8 cellular contexts compared by ENCODE assay signal in the genomic region with DNA sequence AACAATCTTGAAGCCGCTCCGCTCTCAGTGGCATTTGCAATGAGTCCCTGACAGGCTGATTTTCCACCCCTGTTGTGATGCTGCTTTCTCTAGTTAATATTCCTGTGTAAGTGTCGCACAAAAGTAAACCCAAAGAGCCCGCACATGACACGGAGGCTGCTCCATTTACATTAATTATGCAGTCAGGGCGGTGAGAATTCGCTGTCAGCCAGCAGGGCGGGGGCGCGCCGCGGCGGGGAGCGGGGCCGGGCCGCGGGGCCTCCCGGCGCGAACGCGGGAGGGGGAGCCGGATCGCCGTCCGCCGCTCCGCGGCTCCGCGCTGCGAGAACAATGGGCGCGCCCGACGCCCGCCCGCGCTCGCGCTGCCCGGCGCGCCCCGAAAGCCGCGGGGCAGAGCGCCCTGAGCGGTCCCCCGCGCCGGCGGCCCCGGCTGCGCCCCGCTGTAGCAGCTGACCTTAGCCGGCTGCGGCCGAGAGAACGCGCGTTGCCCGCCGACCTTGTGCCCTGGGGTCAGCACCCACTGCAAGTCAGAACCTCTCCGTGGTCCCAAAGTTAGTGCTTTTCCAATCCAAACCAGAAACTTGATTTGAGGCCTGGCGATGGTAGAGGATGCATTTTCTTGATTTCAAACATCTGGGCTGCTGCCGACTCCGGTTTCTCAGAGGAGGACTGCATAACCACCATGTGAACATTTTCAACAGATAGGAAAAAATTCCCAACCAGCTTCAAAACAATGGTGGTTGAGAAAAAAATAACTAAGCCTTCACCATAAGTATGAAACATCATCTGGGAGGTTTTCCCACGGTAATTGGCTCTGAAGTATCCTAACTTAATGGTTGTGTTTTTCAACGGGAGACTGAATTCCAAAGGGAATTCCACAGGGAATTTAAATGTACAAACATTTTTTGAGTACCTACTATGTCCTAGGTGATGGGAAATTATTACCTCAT.
DNase-seq lines count a peak whose midpoint lies in the region; ATAC-seq, FAIRE-seq and TF ChIP-seq lines count a peak whose summit lies in the region.

No MANE protein-coding gene starts in this region.

- ATAC-seq in HG02973 (IDR thresholded peaks at IDR 0.05; ENCODE audit: unreplicated experiment) (peak; percentile 42), heart right ventricle (peak; percentile 72 to 87 (median 82)), pancreas (peak; percentile 64 to 81 (median 75)), GM21529 (IDR thresholded peaks at IDR 0.05; ENCODE audit: unreplicated experiment) (no peak)

- peak; percentile 76 for DNase-seq in SK-N-SH
- peak; percentile 32 to 68 (median 35) for DNase-seq in adrenal gland
- peak; percentile 23 to 39 for DNase-seq in heart right ventricle
- DNase-seq in pancreas = peak; percentile 9 to 72 (median 26)
- DNase-seq in vagina (ENCODE audit: extremely low spot score in 2 of 2) = no peak

- H3K27me3 ChIP-seq in DOHH2 (ENCODE audit: control insufficient read depth, low read length) (peaks cover 11% of the 10 kb centered on the region), SK-N-SH (ENCODE audit: insufficient read depth) (no peaks in the 10 kb centered on the region), adrenal gland (no peaks in the 10 kb centered on the region), heart right ventricle (peaks cover 0 to 22% (median 0%) of the 10 kb centered on the region in 7 donors), pancreas (no peaks in the 10 kb centered on the region), vagina (no peaks in the 10 kb centered on the region)

- H3K4me1 ChIP-seq in DOHH2 (ENCODE audit: control insufficient read depth, low read length) (peaks cover 8% of the 10 kb centered on the region), SK-N-SH (ENCODE audit: control insufficient read depth in 1 of 2, insufficient read depth in 2 of 2, low read depth in 1 of 2, low read length in 1 of 2) (peaks cover 23 to 73% of the 10 kb centered on the region in 2 experiments), adrenal gland (replicated peaks in 1 of 2) (peaks cover 53 to 66% of the 10 kb centered on the region in 2 donors), heart right ventricle (peaks cover 3 to 46% (median 15%) of the 10 kb centered on the region in 9 donors), pancreas (peaks cover 5 to 16% (median 12%) of the 10 kb centered on the region in 3 donors), vagina (peaks cover 21% of the 10 kb centered on the region)

- WGBS in SK-N-SH (ENCODE audit: low lambda C conversion rate) = 16% methylated on average over 12 of the region's 70 CpGs
- 2 to 14% (median 3%) methylated on average over 10 to 70 of the region's 70 CpGs for WGBS in adrenal gland, 4 donors
- 1 to 2% methylated on average over 63 to 70 of the region's 70 CpGs for WGBS in heart right ventricle, 2 donors
- WGBS in pancreas, 2 donors = 2% methylated on average over 69 to 70 of the region's 70 CpGs

- no peak for TF ChIP-seq POLR2A in adrenal gland (IDR thresholded peaks at IDR 0.05)
- TF ChIP-seq POLR2A in vagina (IDR thresholded peaks at IDR 0.05) = no peak

- no peak for TF ChIP-seq CTCF in DOHH2 (IDR thresholded peaks at IDR 0.05; ENCODE audit: low read depth, low read length, poor library complexity, severe bottlenecking)
- no peak for TF ChIP-seq CTCF in SK-N-SH (IDR thresholded peaks at IDR 0.05)
- TF ChIP-seq CTCF in adrenal gland (IDR thresholded peaks at IDR 0.05) = no peak
- TF ChIP-seq CTCF in heart right ventricle (IDR thresholded peaks at IDR 0.05) = peak in 1 of 9 donors; percentile 12
- TF ChIP-seq CTCF in pancreas (IDR thresholded peaks at IDR 0.05) = no peak
- no peak for TF ChIP-seq CTCF in vagina (IDR thresholded peaks at IDR 0.05)

- no peak for TF ChIP-seq EP300 in SK-N-SH (IDR thresholded peaks at IDR 0.05; ENCODE audit: borderline replicate concordance in 1 of 2, low read depth in 1 of 2, low read length in 1 of 2)

- peaks cover 23% of the 10 kb centered on the region for H3K79me2 ChIP-seq in DOHH2 (ENCODE audit: control insufficient read depth, low read length)
- peaks cover 98% of the 10 kb centered on the region for H3K79me2 ChIP-seq in SK-N-SH (ENCODE audit: insufficient read depth)

- peak overlapping the region; percentile 67 for H3K4me3 ChIP-seq in DOHH2 (ENCODE audit: low read length)
- H3K4me3 ChIP-seq in SK-N-SH (ENCODE audit: low read depth in 2 of 2, low read length in 1 of 2) = peak overlapping the region; percentile 53 to 58
- peak overlapping the region in 2 of 4 donors; percentile 11 to 69 for H3K4me3 ChIP-seq in adrenal gland
- peak overlapping the region; percentile 23 to 66 (median 58) for H3K4me3 ChIP-seq in heart right ventricle
- peak overlapping the region; percentile 13 to 43 (median 32) for H3K4me3 ChIP-seq in pancreas
- H3K4me3 ChIP-seq in vagina = peak overlapping the region; percentile 48 to 55

- intact Hi-C loops in adrenal gland (cut with DNase I) = loop anchor here in 1 of 2 donors (5.0 kb wide), 1 partner anchor 132 kb away; no protein-coding TSS in a partner anchor
- intact Hi-C loops in heart right ventricle (cut with DNase I) = loop anchor here in 6 of 10 donors (5.0 to 10.0 kb wide), 6 partner anchors 65 to 142 kb away; partner anchors contain the start of gene PBX3 (in 4 of the 6)
- intact Hi-C loops in pancreas (cut with DNase I) = no loop called here
- intact Hi-C loops in vagina (cut with DNase I) = loop anchor here (10.0 kb wide), 1 partner anchor 145 kb away; the partner anchor contains the start of gene PBX3

- H3K9me3 ChIP-seq in DOHH2 (ENCODE audit: control insufficient read depth, insufficient read depth, low read length) = no peaks in the 10 kb centered on the region
- H3K9me3 ChIP-seq in SK-N-SH = no peaks in the 10 kb centered on the region
- H3K9me3 ChIP-seq in adrenal gland (replicated peaks in 1 of 3) = no peaks in the 10 kb centered on the region
- no peaks in the 10 kb centered on the region for H3K9me3 ChIP-seq in heart right ventricle
- H3K9me3 ChIP-seq in pancreas = no peaks in the 10 kb centered on the region
- H3K9me3 ChIP-seq in vagina = no peaks in the 10 kb centered on the region

- H3K9ac ChIP-seq in SK-N-SH = peak overlapping the region; percentile 76

- H3K9me2 ChIP-seq in DOHH2 (replicated peaks; ENCODE audit: control insufficient read depth, low read length) (no peaks in the 10 kb centered on the region), SK-N-SH (no peaks in the 10 kb centered on the region)

- CTCF ChIA-PET in SK-N-SH (lab: Yijun Ruan, JAX) = no interaction called here

- POLR2A ChIA-PET in SK-N-SH (lab: Yijun Ruan, JAX) = no interaction called here

- H3F3A ChIP-seq in DOHH2 (ENCODE audit: control insufficient read depth, insufficient read depth) (peaks cover 4% of the 10 kb centered on the region; the same call in 1 of the 2 replicates), SK-N-SH (replicated peaks; ENCODE audit: insufficient read depth) (peaks cover 52% of the 10 kb centered on the region)

- H2AFZ ChIP-seq in SK-N-SH (ENCODE audit: low read depth) = peak overlapping the region; percentile 21; the same call in 1 of the 2 replicates

- H4K20me1 ChIP-seq in DOHH2 (ENCODE audit: control insufficient read depth, insufficient read depth, low read depth, low read length) (no peaks in the 10 kb centered on the region; the same call in 1 of the 2 replicates), SK-N-SH (ENCODE audit: insufficient read depth) (peaks cover 5% of the 10 kb centered on the region; the same call in 1 of the 2 replicates)

- TF ChIP-seq RAD21 in SK-N-SH (IDR thresholded peaks at IDR 0.05; ENCODE audit: low read length) = no peak

- H3K36me3 ChIP-seq in DOHH2 (ENCODE audit: control insufficient read depth, low read length) = no peaks in the 10 kb centered on the region
- H3K36me3 ChIP-seq in SK-N-SH (replicated peaks in 1 of 2; ENCODE audit: control insufficient read depth in 1 of 2, insufficient read depth in 2 of 2, low read length in 1 of 2) = no peaks in the 10 kb centered on the region
- H3K36me3 ChIP-seq in adrenal gland (replicated peaks in 1 of 2) = no peaks in the 10 kb centered on the region
- no peaks in the 10 kb centered on the region for H3K36me3 ChIP-seq in heart right ventricle
- no peaks in the 10 kb centered on the region for H3K36me3 ChIP-seq in pancreas
- H3K36me3 ChIP-seq in vagina = no peaks in the 10 kb centered on the region

- FAIRE-seq in pancreas (lab: Jason Lieb, UNC) = no peak

- H3K27ac ChIP-seq in DOHH2 (ENCODE audit: low read depth, low read length) (no peak overlapping the region), SK-N-SH (ENCODE audit: low read depth in 2 of 2, low read length in 1 of 2) (peak overlapping the region; percentile 88 to 89), adrenal gland (peak overlapping the region; percentile 42 to 89 (median 73)), heart right ventricle (peak overlapping the region; percentile 52 to 81 (median 69)), pancreas (peak overlapping the region in 1 of 4 donors; percentile 39), vagina (peak overlapping the region; percentile 76)

- peak overlapping the region; percentile 53 for H3K4me2 ChIP-seq in DOHH2 (ENCODE audit: low read length)
- H3K4me2 ChIP-seq in SK-N-SH = peak overlapping the region; percentile 80

TF ChIP-seq in SK-N-SH, 30 proteins besides CTCF, POLR2A, EP300 and RAD21:
- no peak for TF ChIP-seq EZH2phosphoT487 (IDR thresholded peaks at IDR 0.05; ENCODE audit: borderline replicate concordance, low read depth)
- TF ChIP-seq, protein P1, sequence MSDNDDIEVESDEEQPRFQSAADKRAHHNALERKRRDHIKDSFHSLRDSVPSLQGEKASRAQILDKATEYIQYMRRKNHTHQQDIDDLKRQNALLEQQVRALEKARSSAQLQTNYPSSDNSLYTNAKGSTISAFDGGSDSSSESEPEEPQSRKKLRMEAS (IDR thresholded peaks at IDR 0.05; ENCODE audit: low read depth) = 0 out of 2 replicates have a peak, but pooled peaks have one; percentile 13

Comparison
In these comparisons a context has a peak if more than half of its experiments do, and no peak if none do; other contexts are left out.
1. DNase-seq: peak in SK-N-SH (single experiment), adrenal gland (7 of 7), heart right ventricle (2 of 2) and pancreas (6 of 6); none in vagina (0 of 2).
2. intact Hi-C loops: an anchor here in heart right ventricle (5.0 to 10.0 kb wide) and vagina (10.0 kb wide); none called in pancreas.